Comparison of ENCODE assay signal across 17 cellular contexts in the genomic region with DNA sequence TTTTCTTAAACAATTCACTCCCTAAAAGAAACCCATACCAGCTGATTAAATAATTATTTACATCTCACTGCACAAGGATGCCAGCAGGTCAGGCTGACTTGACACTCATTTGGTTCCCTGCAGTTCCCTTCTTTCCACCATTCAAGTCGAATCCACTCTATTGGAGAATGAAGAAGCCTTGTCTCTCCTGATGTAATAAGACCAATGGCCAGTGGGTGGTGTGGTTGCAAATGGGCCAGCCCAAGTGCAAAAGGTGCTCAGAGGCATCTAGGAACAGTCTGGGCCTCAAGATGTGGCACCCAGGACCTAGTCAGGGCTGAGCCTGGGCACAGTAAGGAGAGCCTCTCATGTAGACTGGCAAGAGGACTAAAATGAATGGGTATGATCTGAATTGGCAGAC. TPM values are rescaled to one million over a fixed set of nuclear protein-coding genes. Genes with fewer than 3 reads are reported as not detected.
DNase-seq lines count a peak whose midpoint lies in the region; TF ChIP-seq lines count a peak whose summit lies in the region.
"Had no signal": no experiment of that assay in that cellular context is flagged by ENCODE, and none has a peak within 500 bp of the region (broad histone marks: within the 10 kb centered on the region; RNA-seq: fewer than 3 reads in every experiment).

No MANE protein-coding gene starts in this region.

- peaks cover 0 to 3% of the 10 kb centered on the region in 2 donors for H3K27me3 ChIP-seq in breast epithelium
- H3K27me3 ChIP-seq: MG63 had no signal

- H3K27ac Mint-ChIP-seq in MCF 10A (ENCODE audit: low read depth, unreplicated experiment) = no peak overlapping the region
- no peak overlapping the region for H3K27ac Mint-ChIP-seq in type B pancreatic cell
- H3K27ac Mint-ChIP-seq: B cell had no signal

- no peaks in the 10 kb centered on the region for H3K4me1 ChIP-seq in breast epithelium
- H3K4me1 ChIP-seq: adrenal gland had no signal

- no peaks in the 10 kb centered on the region for H3K4me1 Mint-ChIP-seq in MCF 10A (ENCODE audit: insufficient read depth, unreplicated experiment)
- H3K4me1 Mint-ChIP-seq in type B pancreatic cell (ENCODE audit: unreplicated experiment) = no peaks in the 10 kb centered on the region
- H3K4me1 Mint-ChIP-seq: B cell had no signal

- POLR2A ChIA-PET in MCF 10A (lab: Yijun Ruan, JAX) = no interaction called here

- H3K4me3 ChIP-seq in breast epithelium = no peak overlapping the region
- H3K4me3 ChIP-seq: adrenal gland, MG63 had no signal

- H3K27me3 Mint-ChIP-seq in MCF 10A (ENCODE audit: insufficient read depth, unreplicated experiment) (no peaks in the 10 kb centered on the region), type B pancreatic cell (no peaks in the 10 kb centered on the region)

- no peak for TF ChIP-seq CTCF in MCF 10A (IDR thresholded peaks at IDR 0.05; ENCODE audit: unreplicated experiment)
- no peak for TF ChIP-seq CTCF in breast epithelium (IDR thresholded peaks at IDR 0.05)
- peak; percentile 18; the same call in 1 of the 2 replicates for TF ChIP-seq CTCF in LNCAP (IDR thresholded peaks at IDR 0.05)
- TF ChIP-seq CTCF in type B pancreatic cell (conservative IDR thresholded peaks at IDR 0.05) = peak; percentile 52

- DNase-seq in MCF 10A (ENCODE audit: unreplicated experiment) (peak; percentile 4), breast epithelium (ENCODE audit: low spot score in 2 of 2) (no peak), ecto neural progenitor cell (ENCODE audit: low spot score) (peak; percentile 56), type B pancreatic cell (ENCODE audit: extremely low spot score, unreplicated experiment) (no peak), Ammon's horn (ENCODE audit: low spot score) (no peak), NCI-H1417 treated with DMSO at 0.1 percent for 48 hours (lab: John Stamatoyannopoulos, UW) (no peak), D341Med (ENCODE audit: low spot score) (no peak)
- DNase-seq: EL; MG63; NCI-H446 treated with DMSO at 0.1 percent for 48 hours; stimulated activated naive CD4-positive, alpha-beta T cell had no signal

- intact Hi-C loops in MCF 10A (cut with micrococcal nuclease) (no loop called here), breast epithelium (cut with DNase I; ENCODE audit: low total_unique reads) (no loop called here)

- peaks cover 9 to 13% of the 10 kb centered on the region in 2 donors for H3K9me3 ChIP-seq in breast epithelium
- H3K9me3 ChIP-seq: MG63 had no signal

- H3K36me3 Mint-ChIP-seq in MCF 10A (ENCODE audit: insufficient read depth, unreplicated experiment) = no peaks in the 10 kb centered on the region
- H3K36me3 Mint-ChIP-seq in type B pancreatic cell = no peaks in the 10 kb centered on the region

- no peak overlapping the region for H3K4me3 Mint-ChIP-seq in MCF 10A (ENCODE audit: unreplicated experiment)
- no peak overlapping the region for H3K4me3 Mint-ChIP-seq in type B pancreatic cell
- H3K4me3 Mint-ChIP-seq: B cell had no signal

- H3K9me3 Mint-ChIP-seq in MCF 10A (ENCODE audit: unreplicated experiment) (peaks cover 14% of the 10 kb centered on the region), type B pancreatic cell (peaks cover 10% of the 10 kb centered on the region)

- no peaks in the 10 kb centered on the region for H3K36me3 ChIP-seq in breast epithelium
- H3K36me3 ChIP-seq: adrenal gland, MG63 had no signal

- BruUV-seq in MCF 10A (replicated peaks; lab: Mats Ljungman, UMichigan) = no TSS peak

- no peak for TF ChIP-seq POLR2A in breast epithelium (IDR thresholded peaks at IDR 0.05)

- CTCF ChIA-PET in MCF 10A (lab: Yijun Ruan, JAX) = interaction anchor here (1.3 kb wide), 1 partner anchor 33 kb away, joined by 4 read pairs; no protein-coding TSS in a partner anchor

- H3K27ac ChIP-seq in breast epithelium = no peak overlapping the region
- H3K27ac ChIP-seq: adrenal gland, VCaP had no signal

RNA-seq across cellular contexts. Expression of gene C16orf78, which starts 9.3 kb away (rescaled TPM):
- total RNA-seq in MCF 10A (2022) (not detected in 2 replicates), breast epithelium (not detected), type B pancreatic cell (ENCODE audit: low replicate concordance) (not detected in 2 replicates)
- total RNA-seq: adrenal gland, B cell, dermis microvascular lymphatic vessel endothelial cell, fibroblast of villous mesenchyme had no signal

Comparison
In these comparisons a context has a peak if more than half of its experiments do, and no peak if none do; other contexts are left out.
1. DNase-seq: peak in MCF 10A (single experiment) and ecto neural progenitor cell (single experiment); none in breast epithelium (0 of 2), type B pancreatic cell (single experiment), Ammon's horn (single experiment), NCI-H1417 treated with DMSO at 0.1 percent for 48 hours (single experiment) and D341Med (single experiment).
2. CTCF ChIP-seq: peak in LNCAP (single experiment) and type B pancreatic cell (single experiment); none in MCF 10A (single experiment) and breast epithelium (0 of 3).